ENCODE assay signal across 8 cellular contexts in the genomic region with DNA sequence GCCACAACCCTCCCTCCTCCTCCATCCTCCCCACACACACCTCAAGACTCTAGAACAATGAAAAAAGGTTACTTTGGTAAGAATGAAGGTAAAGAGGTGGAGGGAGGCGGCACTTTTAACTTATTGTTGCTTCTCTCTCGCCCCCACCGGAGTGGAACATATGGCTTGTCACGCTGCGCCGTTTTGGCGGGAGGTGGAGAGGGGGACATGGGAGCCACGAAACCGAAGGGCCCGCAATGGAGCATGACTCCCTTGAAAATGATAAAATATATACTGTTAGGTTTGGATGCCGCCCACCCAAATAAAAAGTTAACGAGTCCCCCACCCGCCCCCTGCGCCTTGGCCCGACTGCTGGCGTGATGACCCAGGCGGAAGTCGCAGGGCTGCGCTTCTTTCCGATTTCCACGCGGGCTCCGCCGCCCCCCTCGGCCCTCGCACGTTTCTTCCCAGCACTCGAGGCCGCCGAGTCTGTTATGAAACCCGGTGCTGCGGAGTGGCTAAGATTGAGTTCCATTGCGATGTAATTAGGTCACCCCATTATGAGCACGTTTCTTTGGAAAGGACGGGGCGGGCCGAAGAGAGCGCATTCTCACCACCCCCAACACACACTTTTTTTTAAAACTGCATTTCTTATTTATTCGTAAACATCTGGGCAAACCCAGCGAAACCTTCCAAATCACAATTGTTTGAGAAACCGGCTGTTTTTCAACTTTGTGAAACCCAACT. TPM values are rescaled to one million over a fixed set of nuclear protein-coding genes. Genes with fewer than 3 reads are reported as not detected.
DNase-seq lines count a peak whose midpoint lies in the region; ATAC-seq, FAIRE-seq and TF ChIP-seq lines count a peak whose summit lies in the region.

No MANE protein-coding gene starts in this region.

- no peaks in the 10 kb centered on the region for H3K9me1 ChIP-seq in keratinocyte (ENCODE audit: control insufficient read depth, extremely low read depth, insufficient read depth, low read length)

- peak overlapping the region; percentile 98 for H3K9ac ChIP-seq in keratinocyte (ENCODE audit: control insufficient read depth, extremely low read depth, insufficient read depth, low read length)

- H3K27ac ChIP-seq in WERI-Rb-1 = peak overlapping the region; percentile 89
- peak overlapping the region; percentile 98 to 100 for H3K27ac ChIP-seq in breast epithelium
- H3K27ac ChIP-seq in keratinocyte (ENCODE audit: control insufficient read depth, insufficient read depth, low read length) = peak overlapping the region; percentile 100

- H3K79me2 ChIP-seq in keratinocyte (ENCODE audit: control insufficient read depth, insufficient read depth, low read length) = peaks cover 55% of the 10 kb centered on the region

- H3K36me3 ChIP-seq in WERI-Rb-1 (peaks cover 3% of the 10 kb centered on the region), breast epithelium (peaks cover 6% of the 10 kb centered on the region), keratinocyte (ENCODE audit: control insufficient read depth in 2 of 2, extremely low read depth in 1 of 2, insufficient read depth in 2 of 2, low read length in 2 of 2) (peaks cover 27 to 35% of the 10 kb centered on the region in 2 experiments)

- TF ChIP-seq POLR2A in breast epithelium (IDR thresholded peaks at IDR 0.05) = peak; percentile 85

- no peaks in the 10 kb centered on the region for H3K9me3 ChIP-seq in WERI-Rb-1 (ENCODE audit: severe bottlenecking)
- no peaks in the 10 kb centered on the region for H3K9me3 ChIP-seq in breast epithelium
- H3K9me3 ChIP-seq in keratinocyte (ENCODE audit: control insufficient read depth, low read depth, low read length) = no peaks in the 10 kb centered on the region

- TF ChIP-seq CTCF in CD14-positive monocyte (IDR thresholded peaks at IDR 0.05) (no peak), WERI-Rb-1 (IDR thresholded peaks at IDR 0.05; ENCODE audit: low read depth, low read length) (no peak), breast epithelium (IDR thresholded peaks at IDR 0.05) (peak in 1 of 3 donors; percentile 5), keratinocyte (optimal IDR thresholded peaks at IDR 0.05 in 1 of 3, IDR thresholded peaks at IDR 0.05 in 1 of 3, conservative IDR thresholded peaks at IDR 0.05 in 1 of 3; ENCODE audit: extremely low read depth in 1 of 3, insufficient read depth in 2 of 3, low read length in 3 of 3) (no peak)

- H4K20me1 ChIP-seq in keratinocyte (ENCODE audit: control insufficient read depth, extremely low read depth, insufficient read depth, low read length) = peaks cover 35% of the 10 kb centered on the region

- FAIRE-seq in keratinocyte (lab: Jason Lieb, UNC) = no peak

- H3K4me1 ChIP-seq in breast epithelium (peaks cover 4% of the 10 kb centered on the region in 2 donors), keratinocyte (ENCODE audit: control insufficient read depth, extremely low read depth, insufficient read depth, low read length) (peaks cover 21% of the 10 kb centered on the region)

- H3K36me3 Mint-ChIP-seq in CD14-positive monocyte = peaks cover 32 to 42% of the 10 kb centered on the region in 2 donors

- peaks cover 0 to 15% (median 5%) of the 10 kb centered on the region in 7 donors for H3K9me3 Mint-ChIP-seq in CD14-positive monocyte

- intact Hi-C loops in CD14-positive monocyte (cut with micrococcal nuclease) = loop anchor here (5.0 to 10.0 kb wide), 9 partner anchors 62 to 829 kb away; no protein-coding TSS in a partner anchor
- intact Hi-C loops in breast epithelium (cut with DNase I; ENCODE audit: low total_unique reads) = loop anchor here (10.0 kb wide), 1 partner anchor 229 kb away; no protein-coding TSS in a partner anchor

- H3K4me3 ChIP-seq in WERI-Rb-1 (ENCODE audit: low read depth, low read length) (peak overlapping the region; percentile 90), breast epithelium (peak overlapping the region; percentile 80 to 95 (median 94)), keratinocyte (ENCODE audit: control insufficient read depth in 2 of 3, extremely low read depth in 1 of 3, insufficient read depth in 2 of 3, low read depth in 1 of 3, low read length in 3 of 3) (peak overlapping the region; percentile 66 to 95 (median 81))

- DNase-seq in CD14-positive monocyte (ENCODE audit: low spot score) (peak; percentile 86), HPDE6-E6E7 (ENCODE audit: extremely low spot score) (peak; percentile 68), WERI-Rb-1 (no peak), breast epithelium (ENCODE audit: low spot score in 2 of 2) (peak; percentile 89 to 92), keratinocyte (ENCODE audit: low read depth, low spot score) (no peak), NCI-H1436 treated with DMSO at 0.1 percent for 48 hours (lab: John Stamatoyannopoulos, UW) (no peak)
- peak; percentile 90 for DNase-seq in stimulated activated CD4-positive, alpha-beta T cell treated with anti-CD3 and anti-CD28 coated beads, Interleukin-15, amount 100 ng/mL, for 24 hours

- no peak overlapping the region for H2AFZ ChIP-seq in keratinocyte (ENCODE audit: control insufficient read depth, low read length)

- peaks cover 9% of the 10 kb centered on the region for H3K27me3 ChIP-seq in WERI-Rb-1 (ENCODE audit: insufficient read depth, low read depth, severe bottlenecking)
- no peaks in the 10 kb centered on the region for H3K27me3 ChIP-seq in breast epithelium
- H3K27me3 ChIP-seq in keratinocyte (ENCODE audit: control insufficient read depth, extremely low read depth, insufficient read depth, low read length) = no peaks in the 10 kb centered on the region

- H3K4me2 ChIP-seq in keratinocyte (ENCODE audit: control insufficient read depth, extremely low read depth, insufficient read depth, low read depth, low read length) = peak overlapping the region; percentile 99

- dilution Hi-C loops in keratinocyte (cut with MboI; ENCODE audit: extremely low pct_ligation_motif_present, low sequenced_read_pairs) = no loop called here

- H3K4me1 Mint-ChIP-seq in CD14-positive monocyte = peaks cover 38% of the 10 kb centered on the region

- H3K4me3 Mint-ChIP-seq in CD14-positive monocyte = peak overlapping the region; percentile 95 to 100

- H3K27me3 Mint-ChIP-seq in CD14-positive monocyte (ENCODE audit: low read depth in 3 of 3) = peaks cover 11 to 31% (median 14%) of the 10 kb centered on the region in 3 donors

- H3K27ac Mint-ChIP-seq in CD14-positive monocyte = peak overlapping the region; percentile 99 to 100 (median 99)

- no peak for ATAC-seq in GM18868 (IDR thresholded peaks at IDR 0.05; ENCODE audit: unreplicated experiment)

RNA-seq across cellular contexts. Expression of a gene that starts 1.4 kb away (rescaled TPM):
- polyA plus RNA-seq in CD14-positive monocyte = 100 to 1,000 TPM; 151 to 185 TPM
- 100 to 1,000 TPM; 198 to 737 (median 492) TPM for total RNA-seq in breast epithelium
- polyA plus RNA-seq in keratinocyte = 66.9 to 142 TPM (median 85.2 TPM) in 3 replicates
- polyA plus RNA-seq in keratinocyte (2011; ENCODE audit: low read depth) = 58.4 TPM
- polyA plus RNA-seq in keratinocyte (2011; cell fraction: cytosol; rRNA removed) = 118 and 212 TPM in 2 replicates
- polyA plus RNA-seq in keratinocyte (2011; cell fraction: nucleus; rRNA removed) = 311 and 342 TPM in 2 replicates
- 176 and 280 TPM in 2 replicates for polyA plus RNA-seq in keratinocyte (2012; ENCODE audit: low replicate concordance)
- polyA minus RNA-seq in keratinocyte = 45.4 to 273 TPM (median 50.6 TPM) in 3 replicates
- polyA minus RNA-seq in keratinocyte (2011; cell fraction: cytosol; rRNA and poly(A)+ RNA removed) = 802 TPM
- polyA minus RNA-seq in keratinocyte (2011; cell fraction: nucleus; rRNA and poly(A)+ RNA removed) = 213 and 226 TPM in 2 replicates

Comparison
In these comparisons a context has a peak if more than half of its experiments do, and no peak if none do; other contexts are left out.
1. DNase-seq: peak in CD14-positive monocyte (single experiment), HPDE6-E6E7 (single experiment), breast epithelium (2 of 2) and stimulated activated CD4-positive, alpha-beta T cell treated with anti-CD3 and anti-CD28 coated beads, Interleukin-15, amount 100 ng/mL, for 24 hours (single experiment); none in WERI-Rb-1 (single experiment), keratinocyte (single experiment) and NCI-H1436 treated with DMSO at 0.1 percent for 48 hours (single experiment).
2. Peak in every context shown above with its lines, with median percentiles within 50 percentile points of each other: H3K27ac ChIP-seq and H3K4me3 ChIP-seq.